ENCODE assay signal across 1 cellular context in the genomic region with DNA sequence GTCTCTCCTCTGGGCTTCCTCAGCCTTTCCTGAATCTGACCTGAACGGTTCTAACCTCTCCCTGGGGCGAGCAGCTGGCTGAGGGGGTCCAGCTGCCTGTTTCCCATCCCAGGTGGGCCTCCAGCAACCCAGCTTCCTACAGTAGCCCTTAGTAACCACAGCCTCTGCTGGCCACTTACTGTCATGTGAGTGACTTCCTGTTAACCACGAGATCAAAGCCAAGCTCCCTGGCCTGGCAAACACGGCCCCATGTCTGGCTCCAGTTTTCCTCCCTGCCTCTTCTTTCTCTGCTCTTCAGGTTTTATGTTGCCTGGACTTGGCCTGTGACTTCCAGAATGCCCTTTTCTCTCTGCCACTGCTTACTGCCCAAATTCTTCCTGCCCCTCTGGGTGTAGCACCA.
TF ChIP-seq lines count a peak whose summit lies in the region.

No MANE protein-coding gene starts in this region.

TF ChIP-seq in HepG2, 621 proteins besides CTCF, POLR2A, EP300 and RAD21 (continued from another document and continues in another):
- TF ChIP-seq, protein P1, sequence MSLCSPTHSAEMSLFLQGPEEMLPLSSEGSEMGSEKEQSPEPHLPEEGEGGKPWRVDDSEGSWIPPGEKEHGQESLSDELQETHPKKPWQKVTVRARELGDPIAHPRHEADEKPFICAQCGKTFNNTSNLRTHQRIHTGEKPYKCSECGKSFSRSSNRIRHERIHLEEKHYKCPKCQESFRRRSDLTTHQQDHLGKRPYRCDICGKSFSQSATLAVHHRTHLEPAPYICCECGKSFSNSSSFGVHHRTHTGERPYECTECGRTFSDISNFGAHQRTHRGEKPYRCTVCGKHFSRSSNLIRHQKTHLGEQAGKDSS (CRISPR knock-in tag; IDR thresholded peaks at IDR 0.05; ENCODE audit: borderline replicate concordance, low read depth): 0 out of 2 replicates have a peak, but pooled peaks have one; percentile 73
- TF ChIP-seq TEAD3 (CRISPR knock-in tag; optimal IDR thresholded peaks at IDR 0.05; ENCODE audit: borderline replicate concordance) (no peak), ZNF629 (CRISPR knock-in tag; conservative IDR thresholded peaks at IDR 0.05) (no peak), ZNF333 (CRISPR knock-in tag; IDR thresholded peaks at IDR 0.05; ENCODE audit: borderline replicate concordance) (no peak), HHEX (CRISPR knock-in tag; IDR thresholded peaks at IDR 0.05) (no peak), ZNF589 (CRISPR knock-in tag; conservative IDR thresholded peaks at IDR 0.05) (no peak), MZF1 (CRISPR knock-in tag; IDR thresholded peaks at IDR 0.05; ENCODE audit: borderline replicate concordance) (no peak), ELF4 (CRISPR knock-in tag; IDR thresholded peaks at IDR 0.05; ENCODE audit: borderline replicate concordance) (no peak), KAT2B (IDR thresholded peaks at IDR 0.05; ENCODE audit: borderline replicate concordance, low read depth, low read length) (no peak), MTF1 (CRISPR knock-in tag; IDR thresholded peaks at IDR 0.05) (no peak), ZNF558 (CRISPR knock-in tag; IDR thresholded peaks at IDR 0.05; ENCODE audit: borderline replicate concordance) (no peak), JDP2 (CRISPR knock-in tag; IDR thresholded peaks at IDR 0.05; ENCODE audit: borderline replicate concordance) (no peak), ZNF34 (CRISPR knock-in tag; IDR thresholded peaks at IDR 0.05; ENCODE audit: borderline replicate concordance) (no peak), ZNF543 (CRISPR knock-in tag; IDR thresholded peaks at IDR 0.05) (no peak), ZFP37 (CRISPR knock-in tag; IDR thresholded peaks at IDR 0.05; ENCODE audit: borderline replicate concordance) (no peak), ZNF556 (CRISPR knock-in tag; IDR thresholded peaks at IDR 0.05; ENCODE audit: borderline replicate concordance) (no peak), ELF1 (CRISPR knock-in tag; IDR thresholded peaks at IDR 0.05) (peak; percentile 52; the same call in 1 of the 2 replicates), TBL1XR1 (IDR thresholded peaks at IDR 0.05; ENCODE audit: borderline replicate concordance, low read length, partially characterized antibody) (no peak), JUND (CRISPR knock-in tag; IDR thresholded peaks at IDR 0.05) (no peak), CHCHD3 (CRISPR knock-in tag; IDR thresholded peaks at IDR 0.05) (no peak), ZMYM2 (CRISPR knock-in tag; IDR thresholded peaks at IDR 0.05) (no peak), ZNF432 (CRISPR knock-in tag; IDR thresholded peaks at IDR 0.05; ENCODE audit: borderline replicate concordance) (no peak), GZF1 (CRISPR knock-in tag; IDR thresholded peaks at IDR 0.05) (no peak), FOXC1 (CRISPR knock-in tag; IDR thresholded peaks at IDR 0.05; ENCODE audit: borderline replicate concordance) (no peak), FOXA3 (CRISPR knock-in tag; IDR thresholded peaks at IDR 0.05) (peak; percentile 53; the same call in 1 of the 2 replicates), ZNF616 (CRISPR knock-in tag; IDR thresholded peaks at IDR 0.05; ENCODE audit: low read depth) (no peak), ZNF160 (CRISPR knock-in tag; IDR thresholded peaks at IDR 0.05) (no peak), BHLHE40 (IDR thresholded peaks at IDR 0.05; ENCODE audit: low read length) (peak; percentile 86), ZFP41 (CRISPR knock-in tag; IDR thresholded peaks at IDR 0.05; ENCODE audit: borderline replicate concordance) (no peak)
- TF ChIP-seq, protein P2, sequence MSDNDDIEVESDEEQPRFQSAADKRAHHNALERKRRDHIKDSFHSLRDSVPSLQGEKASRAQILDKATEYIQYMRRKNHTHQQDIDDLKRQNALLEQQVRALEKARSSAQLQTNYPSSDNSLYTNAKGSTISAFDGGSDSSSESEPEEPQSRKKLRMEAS (IDR thresholded peaks at IDR 0.05): no peak
- TF ChIP-seq, protein P3, sequence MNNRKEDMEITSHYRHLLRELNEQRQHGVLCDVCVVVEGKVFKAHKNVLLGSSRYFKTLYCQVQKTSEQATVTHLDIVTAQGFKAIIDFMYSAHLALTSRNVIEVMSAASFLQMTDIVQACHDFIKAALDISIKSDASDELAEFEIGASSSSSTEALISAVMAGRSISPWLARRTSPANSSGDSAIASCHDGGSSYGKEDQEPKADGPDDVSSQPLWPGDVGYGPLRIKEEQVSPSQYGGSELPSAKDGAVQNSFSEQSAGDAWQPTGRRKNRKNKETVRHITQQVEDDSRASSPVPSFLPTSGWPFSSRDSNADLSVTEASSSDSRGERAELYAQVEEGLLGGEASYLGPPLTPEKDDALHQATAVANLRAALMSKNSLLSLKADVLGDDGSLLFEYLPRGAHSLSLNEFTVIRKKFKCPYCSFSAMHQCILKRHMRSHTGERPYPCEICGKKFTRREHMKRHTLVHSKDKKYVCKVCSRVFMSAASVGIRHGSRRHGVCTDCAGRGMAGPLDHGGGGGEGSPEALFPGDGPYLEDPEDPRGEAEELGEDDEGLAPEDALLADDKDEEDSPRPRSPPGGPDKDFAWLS (CRISPR knock-in tag; IDR thresholded peaks at IDR 0.05; ENCODE audit: borderline replicate concordance): no peak
- TF ChIP-seq, protein P4, sequence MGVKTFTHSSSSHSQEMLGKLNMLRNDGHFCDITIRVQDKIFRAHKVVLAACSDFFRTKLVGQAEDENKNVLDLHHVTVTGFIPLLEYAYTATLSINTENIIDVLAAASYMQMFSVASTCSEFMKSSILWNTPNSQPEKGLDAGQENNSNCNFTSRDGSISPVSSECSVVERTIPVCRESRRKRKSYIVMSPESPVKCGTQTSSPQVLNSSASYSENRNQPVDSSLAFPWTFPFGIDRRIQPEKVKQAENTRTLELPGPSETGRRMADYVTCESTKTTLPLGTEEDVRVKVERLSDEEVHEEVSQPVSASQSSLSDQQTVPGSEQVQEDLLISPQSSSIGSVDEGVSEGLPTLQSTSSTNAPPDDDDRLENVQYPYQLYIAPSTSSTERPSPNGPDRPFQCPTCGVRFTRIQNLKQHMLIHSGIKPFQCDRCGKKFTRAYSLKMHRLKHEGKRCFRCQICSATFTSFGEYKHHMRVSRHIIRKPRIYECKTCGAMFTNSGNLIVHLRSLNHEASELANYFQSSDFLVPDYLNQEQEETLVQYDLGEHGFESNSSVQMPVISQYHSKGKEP (CRISPR knock-in tag; IDR thresholded peaks at IDR 0.05): no peak
- TF ChIP-seq, protein P5, sequence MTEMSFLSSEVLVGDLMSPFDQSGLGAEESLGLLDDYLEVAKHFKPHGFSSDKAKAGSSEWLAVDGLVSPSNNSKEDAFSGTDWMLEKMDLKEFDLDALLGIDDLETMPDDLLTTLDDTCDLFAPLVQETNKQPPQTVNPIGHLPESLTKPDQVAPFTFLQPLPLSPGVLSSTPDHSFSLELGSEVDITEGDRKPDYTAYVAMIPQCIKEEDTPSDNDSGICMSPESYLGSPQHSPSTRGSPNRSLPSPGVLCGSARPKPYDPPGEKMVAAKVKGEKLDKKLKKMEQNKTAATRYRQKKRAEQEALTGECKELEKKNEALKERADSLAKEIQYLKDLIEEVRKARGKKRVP (CRISPR knock-in tag; IDR thresholded peaks at IDR 0.05): no peak
- TF ChIP-seq, protein P6, sequence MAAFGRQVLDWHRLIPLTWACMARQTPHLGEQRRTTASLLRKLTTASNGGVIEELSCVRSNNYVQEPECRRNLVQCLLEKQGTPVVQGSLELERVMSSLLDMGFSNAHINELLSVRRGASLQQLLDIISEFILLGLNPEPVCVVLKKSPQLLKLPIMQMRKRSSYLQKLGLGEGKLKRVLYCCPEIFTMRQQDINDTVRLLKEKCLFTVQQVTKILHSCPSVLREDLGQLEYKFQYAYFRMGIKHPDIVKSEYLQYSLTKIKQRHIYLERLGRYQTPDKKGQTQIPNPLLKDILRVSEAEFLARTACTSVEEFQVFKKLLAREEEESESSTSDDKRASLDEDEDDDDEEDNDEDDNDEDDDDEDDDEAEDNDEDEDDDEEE (CRISPR knock-in tag; IDR thresholded peaks at IDR 0.05): no peak
- TF ChIP-seq, protein P7, sequence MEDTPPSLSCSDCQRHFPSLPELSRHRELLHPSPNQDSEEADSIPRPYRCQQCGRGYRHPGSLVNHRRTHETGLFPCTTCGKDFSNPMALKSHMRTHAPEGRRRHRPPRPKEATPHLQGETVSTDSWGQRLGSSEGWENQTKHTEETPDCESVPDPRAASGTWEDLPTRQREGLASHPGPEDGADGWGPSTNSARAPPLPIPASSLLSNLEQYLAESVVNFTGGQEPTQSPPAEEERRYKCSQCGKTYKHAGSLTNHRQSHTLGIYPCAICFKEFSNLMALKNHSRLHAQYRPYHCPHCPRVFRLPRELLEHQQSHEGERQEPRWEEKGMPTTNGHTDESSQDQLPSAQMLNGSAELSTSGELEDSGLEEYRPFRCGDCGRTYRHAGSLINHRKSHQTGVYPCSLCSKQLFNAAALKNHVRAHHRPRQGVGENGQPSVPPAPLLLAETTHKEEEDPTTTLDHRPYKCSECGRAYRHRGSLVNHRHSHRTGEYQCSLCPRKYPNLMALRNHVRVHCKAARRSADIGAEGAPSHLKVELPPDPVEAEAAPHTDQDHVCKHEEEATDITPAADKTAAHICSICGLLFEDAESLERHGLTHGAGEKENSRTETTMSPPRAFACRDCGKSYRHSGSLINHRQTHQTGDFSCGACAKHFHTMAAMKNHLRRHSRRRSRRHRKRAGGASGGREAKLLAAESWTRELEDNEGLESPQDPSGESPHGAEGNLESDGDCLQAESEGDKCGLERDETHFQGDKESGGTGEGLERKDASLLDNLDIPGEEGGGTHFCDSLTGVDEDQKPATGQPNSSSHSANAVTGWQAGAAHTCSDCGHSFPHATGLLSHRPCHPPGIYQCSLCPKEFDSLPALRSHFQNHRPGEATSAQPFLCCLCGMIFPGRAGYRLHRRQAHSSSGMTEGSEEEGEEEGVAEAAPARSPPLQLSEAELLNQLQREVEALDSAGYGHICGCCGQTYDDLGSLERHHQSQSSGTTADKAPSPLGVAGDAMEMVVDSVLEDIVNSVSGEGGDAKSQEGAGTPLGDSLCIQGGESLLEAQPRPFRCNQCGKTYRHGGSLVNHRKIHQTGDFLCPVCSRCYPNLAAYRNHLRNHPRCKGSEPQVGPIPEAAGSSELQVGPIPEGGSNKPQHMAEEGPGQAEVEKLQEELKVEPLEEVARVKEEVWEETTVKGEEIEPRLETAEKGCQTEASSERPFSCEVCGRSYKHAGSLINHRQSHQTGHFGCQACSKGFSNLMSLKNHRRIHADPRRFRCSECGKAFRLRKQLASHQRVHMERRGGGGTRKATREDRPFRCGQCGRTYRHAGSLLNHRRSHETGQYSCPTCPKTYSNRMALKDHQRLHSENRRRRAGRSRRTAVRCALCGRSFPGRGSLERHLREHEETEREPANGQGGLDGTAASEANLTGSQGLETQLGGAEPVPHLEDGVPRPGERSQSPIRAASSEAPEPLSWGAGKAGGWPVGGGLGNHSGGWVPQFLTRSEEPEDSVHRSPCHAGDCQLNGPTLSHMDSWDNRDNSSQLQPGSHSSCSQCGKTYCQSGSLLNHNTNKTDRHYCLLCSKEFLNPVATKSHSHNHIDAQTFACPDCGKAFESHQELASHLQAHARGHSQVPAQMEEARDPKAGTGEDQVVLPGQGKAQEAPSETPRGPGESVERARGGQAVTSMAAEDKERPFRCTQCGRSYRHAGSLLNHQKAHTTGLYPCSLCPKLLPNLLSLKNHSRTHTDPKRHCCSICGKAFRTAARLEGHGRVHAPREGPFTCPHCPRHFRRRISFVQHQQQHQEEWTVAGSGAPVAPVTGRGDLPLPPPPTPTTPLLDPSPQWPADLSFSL (CRISPR knock-in tag; IDR thresholded peaks at IDR 0.05): no peak
- TF ChIP-seq, protein P8, sequence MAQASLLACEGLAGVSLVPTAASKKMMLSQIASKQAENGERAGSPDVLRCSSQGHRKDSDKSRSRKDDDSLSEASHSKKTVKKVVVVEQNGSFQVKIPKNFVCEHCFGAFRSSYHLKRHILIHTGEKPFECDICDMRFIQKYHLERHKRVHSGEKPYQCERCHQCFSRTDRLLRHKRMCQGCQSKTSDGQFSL (CRISPR knock-in tag; IDR thresholded peaks at IDR 0.05): no peak
- TF ChIP-seq, protein P9, sequence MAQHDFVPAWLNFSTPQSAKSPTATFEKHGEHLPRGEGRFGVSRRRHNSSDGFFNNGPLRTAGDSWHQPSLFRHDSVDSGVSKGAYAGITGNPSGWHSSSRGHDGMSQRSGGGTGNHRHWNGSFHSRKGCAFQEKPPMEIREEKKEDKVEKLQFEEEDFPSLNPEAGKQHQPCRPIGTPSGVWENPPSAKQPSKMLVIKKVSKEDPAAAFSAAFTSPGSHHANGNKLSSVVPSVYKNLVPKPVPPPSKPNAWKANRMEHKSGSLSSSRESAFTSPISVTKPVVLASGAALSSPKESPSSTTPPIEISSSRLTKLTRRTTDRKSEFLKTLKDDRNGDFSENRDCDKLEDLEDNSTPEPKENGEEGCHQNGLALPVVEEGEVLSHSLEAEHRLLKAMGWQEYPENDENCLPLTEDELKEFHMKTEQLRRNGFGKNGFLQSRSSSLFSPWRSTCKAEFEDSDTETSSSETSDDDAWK (CRISPR knock-in tag; IDR thresholded peaks at IDR 0.05): no peak
- TF ChIP-seq, protein P10, sequence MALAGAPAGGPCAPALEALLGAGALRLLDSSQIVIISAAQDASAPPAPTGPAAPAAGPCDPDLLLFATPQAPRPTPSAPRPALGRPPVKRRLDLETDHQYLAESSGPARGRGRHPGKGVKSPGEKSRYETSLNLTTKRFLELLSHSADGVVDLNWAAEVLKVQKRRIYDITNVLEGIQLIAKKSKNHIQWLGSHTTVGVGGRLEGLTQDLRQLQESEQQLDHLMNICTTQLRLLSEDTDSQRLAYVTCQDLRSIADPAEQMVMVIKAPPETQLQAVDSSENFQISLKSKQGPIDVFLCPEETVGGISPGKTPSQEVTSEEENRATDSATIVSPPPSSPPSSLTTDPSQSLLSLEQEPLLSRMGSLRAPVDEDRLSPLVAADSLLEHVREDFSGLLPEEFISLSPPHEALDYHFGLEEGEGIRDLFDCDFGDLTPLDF (CRISPR knock-in tag; IDR thresholded peaks at IDR 0.05): no peak
- TF ChIP-seq, protein P11, sequence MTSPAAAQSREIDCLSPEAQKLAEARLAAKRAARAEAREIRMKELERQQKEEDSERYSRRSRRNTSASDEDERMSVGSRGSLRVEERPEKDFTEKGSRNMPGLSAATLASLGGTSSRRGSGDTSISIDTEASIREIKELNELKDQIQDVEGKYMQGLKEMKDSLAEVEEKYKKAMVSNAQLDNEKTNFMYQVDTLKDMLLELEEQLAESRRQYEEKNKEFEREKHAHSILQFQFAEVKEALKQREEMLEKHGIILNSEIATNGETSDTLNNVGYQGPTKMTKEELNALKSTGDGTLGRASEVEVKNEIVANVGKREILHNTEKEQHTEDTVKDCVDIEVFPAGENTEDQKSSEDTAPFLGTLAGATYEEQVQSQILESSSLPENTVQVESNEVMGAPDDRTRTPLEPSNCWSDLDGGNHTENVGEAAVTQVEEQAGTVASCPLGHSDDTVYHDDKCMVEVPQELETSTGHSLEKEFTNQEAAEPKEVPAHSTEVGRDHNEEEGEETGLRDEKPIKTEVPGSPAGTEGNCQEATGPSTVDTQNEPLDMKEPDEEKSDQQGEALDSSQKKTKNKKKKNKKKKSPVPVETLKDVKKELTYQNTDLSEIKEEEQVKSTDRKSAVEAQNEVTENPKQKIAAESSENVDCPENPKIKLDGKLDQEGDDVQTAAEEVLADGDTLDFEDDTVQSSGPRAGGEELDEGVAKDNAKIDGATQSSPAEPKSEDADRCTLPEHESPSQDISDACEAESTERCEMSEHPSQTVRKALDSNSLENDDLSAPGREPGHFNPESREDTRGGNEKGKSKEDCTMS (CRISPR knock-in tag; conservative IDR thresholded peaks at IDR 0.05): no peak
- TF ChIP-seq, protein P12, sequence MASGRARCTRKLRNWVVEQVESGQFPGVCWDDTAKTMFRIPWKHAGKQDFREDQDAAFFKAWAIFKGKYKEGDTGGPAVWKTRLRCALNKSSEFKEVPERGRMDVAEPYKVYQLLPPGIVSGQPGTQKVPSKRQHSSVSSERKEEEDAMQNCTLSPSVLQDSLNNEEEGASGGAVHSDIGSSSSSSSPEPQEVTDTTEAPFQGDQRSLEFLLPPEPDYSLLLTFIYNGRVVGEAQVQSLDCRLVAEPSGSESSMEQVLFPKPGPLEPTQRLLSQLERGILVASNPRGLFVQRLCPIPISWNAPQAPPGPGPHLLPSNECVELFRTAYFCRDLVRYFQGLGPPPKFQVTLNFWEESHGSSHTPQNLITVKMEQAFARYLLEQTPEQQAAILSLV (CRISPR knock-in tag; IDR thresholded peaks at IDR 0.05; ENCODE audit: borderline replicate concordance): no peak
